10 cellular contexts compared by ENCODE assay signal in the genomic region with DNA sequence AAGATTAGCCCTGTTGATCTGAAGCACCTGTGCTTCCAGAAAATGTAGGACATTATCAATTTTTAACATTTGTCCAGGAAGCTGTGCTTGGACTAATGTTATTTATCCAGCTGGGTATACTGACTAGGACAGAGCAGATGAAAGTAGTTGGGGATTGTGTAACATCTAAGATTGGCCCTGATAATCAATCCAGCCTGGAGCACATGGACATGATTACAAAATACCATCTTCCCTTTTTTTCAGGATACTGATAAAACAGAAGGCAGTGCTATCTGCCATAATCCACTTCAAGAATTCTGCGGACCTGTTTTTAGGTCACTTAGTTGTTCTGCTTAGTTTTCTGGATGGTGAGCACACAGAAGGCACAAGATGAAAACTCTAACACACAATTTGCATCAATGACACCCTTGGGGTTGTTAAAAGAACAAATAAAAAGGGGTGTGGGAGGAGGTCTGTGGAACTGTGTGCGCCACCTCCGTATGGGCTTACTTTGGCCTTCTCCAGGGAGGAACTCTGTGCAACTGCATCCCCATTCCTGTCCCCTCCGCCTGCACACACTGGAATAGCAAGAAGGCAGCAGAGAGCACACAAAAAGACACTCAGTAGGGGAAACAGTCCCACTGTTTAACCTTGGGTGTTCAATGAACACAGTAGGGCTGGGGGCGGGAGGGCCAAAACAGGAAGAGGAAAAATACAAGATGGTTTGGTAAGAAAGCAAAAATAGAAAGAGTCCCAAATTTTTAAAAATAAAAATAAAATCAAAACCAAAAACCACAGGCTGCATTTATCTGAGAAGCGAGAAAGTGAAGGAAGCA. TPM values are rescaled to one million over a fixed set of nuclear protein-coding genes. Genes with fewer than 3 reads are reported as not detected.
DNase-seq lines count a peak whose midpoint lies in the region; ATAC-seq and TF ChIP-seq lines count a peak whose summit lies in the region.
"Had no signal": no experiment of that assay in that cellular context is flagged by ENCODE, and none has a peak within 500 bp of the region (broad histone marks: within the 10 kb centered on the region; RNA-seq: fewer than 3 reads in every experiment).

No MANE protein-coding gene starts in this region.

- H3K27ac ChIP-seq in C4-2B (peak overlapping the region; percentile 29), osteoblast (ENCODE audit: low read depth, low read length) (peak overlapping the region; percentile 68)

- DNase-seq in OCI-M1 (lab: John Stamatoyannopoulos, UW): peak; percentile 28
- DNase-seq in fibroblast of mammary gland (ENCODE audit: low read depth): peak; percentile 84
- DNase-seq in osteoblast (ENCODE audit: insufficient read length, low spot score, missing footprints): no peak
- no peak for DNase-seq in stimulated activated CD4-positive, alpha-beta T cell treated with anti-CD3 and anti-CD28 coated beads, Interleukin-12 subunit alpha, Interleukin-12 subunit beta, amount 100 ng/mL, for 4 hours
- DNase-seq in activated naive CD4-positive, alpha-beta T cell treated with anti-CD3 and anti-CD28 coated beads, Interleukin-2, amount 50 U/mL, for 16 hours: no peak
- DNase-seq: activated CD4-positive, alpha-beta memory T cell treated with anti-CD3 and anti-CD28 coated beads for 36 hours; cerebellar nuclear complex had no signal

- no peaks in the 10 kb centered on the region for H3K36me3 ChIP-seq in osteoblast (ENCODE audit: insufficient read depth, low read length)

- peak overlapping the region; percentile 13 for H2AFZ ChIP-seq in osteoblast (ENCODE audit: low read length)

- ATAC-seq in HG03108 (IDR thresholded peaks at IDR 0.05; ENCODE audit: unreplicated experiment) (no peak), GM21526 (IDR thresholded peaks at IDR 0.05; ENCODE audit: low FRiP score, unreplicated experiment) (no peak)

- H3K9me3 ChIP-seq in osteoblast (ENCODE audit: low read depth, low read length): no peaks in the 10 kb centered on the region

- no peaks in the 10 kb centered on the region for H3K79me2 ChIP-seq in osteoblast (ENCODE audit: insufficient read depth, low read length)

- no peaks in the 10 kb centered on the region for H3K27me3 ChIP-seq in osteoblast (ENCODE audit: insufficient read depth, low read length)

- TF ChIP-seq CTCF in C4-2B (conservative IDR thresholded peaks at IDR 0.05) (no peak), fibroblast of mammary gland (conservative IDR thresholded peaks at IDR 0.05; ENCODE audit: control insufficient read depth, insufficient read depth, low read depth, low read length) (no peak), osteoblast (IDR thresholded peaks at IDR 0.05; ENCODE audit: extremely low read depth, low read depth, low read length) (no peak)

- H3K4me2 ChIP-seq in osteoblast (ENCODE audit: insufficient read depth, low read length): peak overlapping the region; percentile 15

- H3K4me3 ChIP-seq in fibroblast of mammary gland (ENCODE audit: control insufficient read depth, low read depth, low read length): no peak overlapping the region
- H3K4me3 ChIP-seq in osteoblast (ENCODE audit: insufficient read depth, low read length): no peak overlapping the region

- no peaks in the 10 kb centered on the region for H4K20me1 ChIP-seq in osteoblast (ENCODE audit: insufficient read depth, low read length)

- peaks cover 18% of the 10 kb centered on the region for H3K4me1 ChIP-seq in osteoblast (ENCODE audit: insufficient read depth, low read length)

RNA-seq across cellular contexts. Expression of gene DUSP6, which starts 31.1 kb away (rescaled TPM):
- 28.6 and 30.0 TPM in 2 replicates for total RNA-seq in osteoblast

Comparison
In these comparisons a context has a peak if more than half of its experiments do, and no peak if none do; other contexts are left out.
1. DNase-seq: peak in OCI-M1 (single experiment) and fibroblast of mammary gland (single experiment); none in osteoblast (single experiment), stimulated activated CD4-positive, alpha-beta T cell treated with anti-CD3 and anti-CD28 coated beads, Interleukin-12 subunit alpha, Interleukin-12 subunit beta, amount 100 ng/mL, for 4 hours (single experiment) and activated naive CD4-positive, alpha-beta T cell treated with anti-CD3 and anti-CD28 coated beads, Interleukin-2, amount 50 U/mL, for 16 hours (single experiment).